ENCODE assay signal across 11 cellular contexts in the genomic region with DNA sequence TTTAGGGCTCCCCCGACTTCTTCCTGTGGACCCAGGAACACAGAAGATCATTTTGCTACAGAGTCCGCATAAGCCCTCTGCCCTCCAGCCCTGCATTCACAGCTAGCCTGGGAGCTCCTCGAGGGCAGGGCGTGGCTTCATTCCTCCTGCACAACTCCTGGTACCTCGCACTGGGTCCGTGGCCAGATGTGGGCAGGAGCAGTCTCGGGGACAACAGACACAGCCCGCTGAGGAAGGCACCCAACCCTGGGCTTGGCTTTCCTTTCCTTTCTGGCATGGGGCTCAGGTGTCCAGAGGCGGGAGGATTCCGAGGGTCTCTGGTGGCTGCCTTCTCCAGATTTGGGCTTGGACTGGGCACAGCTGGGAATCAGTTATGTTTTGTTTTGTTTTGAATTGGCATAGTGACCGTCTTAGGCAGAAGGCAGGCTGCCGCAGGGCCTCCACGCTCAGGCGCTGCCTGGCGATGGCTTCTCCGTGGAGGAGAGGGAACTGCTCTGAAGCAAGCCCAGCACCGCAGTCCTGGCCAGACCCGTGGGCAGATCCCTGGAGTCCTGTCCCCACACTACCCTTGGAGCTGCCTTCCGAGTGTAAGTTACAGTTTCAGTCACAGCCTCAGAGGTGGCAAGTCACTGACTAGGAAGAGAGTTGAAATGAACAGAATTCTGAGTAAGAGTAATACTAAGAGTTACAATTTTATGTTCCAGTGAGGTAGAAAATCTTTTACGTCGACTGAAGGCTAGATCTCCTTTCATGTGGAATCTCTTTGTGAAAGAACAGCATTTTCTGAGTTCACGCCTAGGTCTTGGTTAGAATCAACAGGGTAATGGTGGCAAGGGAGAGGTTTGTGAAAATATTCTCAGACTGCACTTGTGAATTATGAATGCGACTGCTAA. TPM values are rescaled to one million over a fixed set of nuclear protein-coding genes. Genes with fewer than 3 reads are reported as not detected.
DNase-seq lines count a peak whose midpoint lies in the region; ATAC-seq, FAIRE-seq and TF ChIP-seq lines count a peak whose summit lies in the region.
"Had no signal": no experiment of that assay in that cellular context is flagged by ENCODE, and none has a peak within 500 bp of the region (broad histone marks: within the 10 kb centered on the region; RNA-seq: fewer than 3 reads in every experiment).

No MANE protein-coding gene starts in this region.

- H3K36me3 ChIP-seq in KOPT-K1 (ENCODE audit: insufficient read depth, low read length) (no peaks in the 10 kb centered on the region), keratinocyte (ENCODE audit: control insufficient read depth in 2 of 2, extremely low read depth in 1 of 2, insufficient read depth in 2 of 2, low read length in 2 of 2) (no peaks in the 10 kb centered on the region)

- no peak for FAIRE-seq in keratinocyte (lab: Jason Lieb, UNC)

- dilution Hi-C loops in keratinocyte (cut with MboI; ENCODE audit: extremely low pct_ligation_motif_present, low sequenced_read_pairs), result no loop called here

- no peaks in the 10 kb centered on the region for H3K79me2 ChIP-seq in keratinocyte (ENCODE audit: control insufficient read depth, insufficient read depth, low read length)

- no peaks in the 10 kb centered on the region for H4K20me1 ChIP-seq in keratinocyte (ENCODE audit: control insufficient read depth, extremely low read depth, insufficient read depth, low read length)

- TF ChIP-seq CTCF in keratinocyte (optimal IDR thresholded peaks at IDR 0.05 in 1 of 3, IDR thresholded peaks at IDR 0.05 in 1 of 3, conservative IDR thresholded peaks at IDR 0.05 in 1 of 3; ENCODE audit: extremely low read depth in 1 of 3, insufficient read depth in 2 of 3, low read length in 3 of 3), result no peak

- peak; percentile 77 to 86 for ATAC-seq in activated naive CD4-positive, alpha-beta T cell treated with anti-CD3 and anti-CD28 coated beads, Interleukin-2, amount 50 U/mL, for 72 hours
- ATAC-seq in GM18505 (IDR thresholded peaks at IDR 0.05; ENCODE audit: unreplicated experiment), result no peak
- ATAC-seq in HG03097 (IDR thresholded peaks at IDR 0.05; ENCODE audit: low FRiP score, unreplicated experiment), result no peak
- ATAC-seq: WTC11 had no signal

- H3K36me3 Mint-ChIP-seq in activated naive CD4-positive, alpha-beta T cell treated with anti-CD3 and anti-CD28 coated beads, Interleukin-2, amount 50 U/mL, for 72 hours, result peaks cover 4 to 24% of the 10 kb centered on the region in 2 donors
- H3K36me3 Mint-ChIP-seq: WTC11 had no signal

- H3K4me1 ChIP-seq in keratinocyte (ENCODE audit: control insufficient read depth, extremely low read depth, insufficient read depth, low read length), result peaks cover 5% of the 10 kb centered on the region

- no peaks in the 10 kb centered on the region for H3K9me3 Mint-ChIP-seq in activated naive CD4-positive, alpha-beta T cell treated with anti-CD3 and anti-CD28 coated beads, Interleukin-2, amount 50 U/mL, for 72 hours
- H3K9me3 Mint-ChIP-seq: WTC11 had no signal

- H3K9me3 ChIP-seq in KOPT-K1 (ENCODE audit: insufficient read depth, low read length, poor library complexity, severe bottlenecking), result no peaks in the 10 kb centered on the region
- peaks cover 6% of the 10 kb centered on the region for H3K9me3 ChIP-seq in keratinocyte (ENCODE audit: control insufficient read depth, low read depth, low read length)

- DNase-seq in activated naive CD4-positive, alpha-beta T cell treated with anti-CD3 and anti-CD28 coated beads, Interleukin-2, amount 50 U/mL, for 72 hours (ENCODE audit: low spot score in 2 of 2), result peak; percentile 67 to 75
- DNase-seq in keratinocyte (ENCODE audit: low read depth, low spot score), result no peak
- peak; percentile 64 for DNase-seq in stimulated activated CD4-positive, alpha-beta T cell treated with anti-CD3 and anti-CD28 coated beads, Interleukin-4, amount 100 ng/mL, for 24 hours
- no peak for DNase-seq in DMS 273 (lab: John Stamatoyannopoulos, UW; ENCODE audit: unreplicated experiment)
- DNase-seq in NCI-H774 (lab: John Stamatoyannopoulos, UW), result no peak
- DNase-seq: effector CD4-positive, alpha-beta T cell; KBM-7 had no signal

- H3K27ac ChIP-seq in KOPT-K1 (ENCODE audit: low read depth, low read length, poor library complexity, severe bottlenecking) (peak overlapping the region; percentile 47), keratinocyte (ENCODE audit: control insufficient read depth, insufficient read depth, low read length) (no peak overlapping the region)

- H3K27me3 ChIP-seq in keratinocyte (ENCODE audit: control insufficient read depth, extremely low read depth, insufficient read depth, low read length), result no peaks in the 10 kb centered on the region

- no peaks in the 10 kb centered on the region for H3K9me1 ChIP-seq in keratinocyte (ENCODE audit: control insufficient read depth, extremely low read depth, insufficient read depth, low read length)

- H3K4me3 ChIP-seq in keratinocyte (ENCODE audit: control insufficient read depth in 2 of 3, extremely low read depth in 1 of 3, insufficient read depth in 2 of 3, low read depth in 1 of 3, low read length in 3 of 3), result no peak overlapping the region

- peak overlapping the region; percentile 92 to 95 for H3K27ac Mint-ChIP-seq in activated naive CD4-positive, alpha-beta T cell treated with anti-CD3 and anti-CD28 coated beads, Interleukin-2, amount 50 U/mL, for 72 hours
- H3K27ac Mint-ChIP-seq: WTC11 had no signal

- H3K9ac ChIP-seq in keratinocyte (ENCODE audit: control insufficient read depth, extremely low read depth, insufficient read depth, low read length), result no peak overlapping the region

- no peak overlapping the region for H2AFZ ChIP-seq in keratinocyte (ENCODE audit: control insufficient read depth, low read length)

- no peak for TF ChIP-seq POLR2A in GM18505 (IDR thresholded peaks at IDR 0.05; ENCODE audit: borderline replicate concordance, extremely low read depth, insufficient read depth, insufficient read length)

- H3K4me2 ChIP-seq in keratinocyte (ENCODE audit: control insufficient read depth, extremely low read depth, insufficient read depth, low read depth, low read length), result peak overlapping the region; percentile 22

RNA-seq across cellular contexts. Expression of a gene that starts 47.9 kb away (rescaled TPM):
- total RNA-seq in activated naive CD4-positive, alpha-beta T cell treated with anti-CD3 and anti-CD28 coated beads, Interleukin-2, amount 50 U/mL, for 72 hours, result 10 to 100 TPM; 18.4 to 59.2 TPM
- under 0.01 to 0.04 TPM in 2 of 3 replicates, not detected in the other for polyA plus RNA-seq in keratinocyte
- polyA plus RNA-seq in keratinocyte (2011; ENCODE audit: low read depth), result not detected
- polyA plus RNA-seq in keratinocyte (2011; cell fraction: cytosol; rRNA removed), result not detected in 2 replicates
- 0.03 and 0.04 TPM in 2 replicates for polyA plus RNA-seq in keratinocyte (2011; cell fraction: nucleus; rRNA removed)
- polyA plus RNA-seq in keratinocyte (2012; ENCODE audit: low replicate concordance), result 0.11 and 0.13 TPM in 2 replicates
- 0.03 TPM in 1 of 3 replicates, not detected in the others for polyA minus RNA-seq in keratinocyte
- polyA minus RNA-seq in keratinocyte (2011; cell fraction: cytosol; rRNA and poly(A)+ RNA removed), result not detected
- not detected in 2 replicates for polyA minus RNA-seq in keratinocyte (2011; cell fraction: nucleus; rRNA and poly(A)+ RNA removed)

Comparison
In these comparisons a context has a peak if more than half of its experiments do, and no peak if none do; other contexts are left out.
1. ATAC-seq: peak in activated naive CD4-positive, alpha-beta T cell treated with anti-CD3 and anti-CD28 coated beads, Interleukin-2, amount 50 U/mL, for 72 hours (2 of 2); none in GM18505 (single experiment) and HG03097 (single experiment).
2. DNase-seq: peak in activated naive CD4-positive, alpha-beta T cell treated with anti-CD3 and anti-CD28 coated beads, Interleukin-2, amount 50 U/mL, for 72 hours (2 of 2) and stimulated activated CD4-positive, alpha-beta T cell treated with anti-CD3 and anti-CD28 coated beads, Interleukin-4, amount 100 ng/mL, for 24 hours (single experiment); none in keratinocyte (single experiment), DMS 273 (single experiment) and NCI-H774 (single experiment).